In the genomic region with DNA sequence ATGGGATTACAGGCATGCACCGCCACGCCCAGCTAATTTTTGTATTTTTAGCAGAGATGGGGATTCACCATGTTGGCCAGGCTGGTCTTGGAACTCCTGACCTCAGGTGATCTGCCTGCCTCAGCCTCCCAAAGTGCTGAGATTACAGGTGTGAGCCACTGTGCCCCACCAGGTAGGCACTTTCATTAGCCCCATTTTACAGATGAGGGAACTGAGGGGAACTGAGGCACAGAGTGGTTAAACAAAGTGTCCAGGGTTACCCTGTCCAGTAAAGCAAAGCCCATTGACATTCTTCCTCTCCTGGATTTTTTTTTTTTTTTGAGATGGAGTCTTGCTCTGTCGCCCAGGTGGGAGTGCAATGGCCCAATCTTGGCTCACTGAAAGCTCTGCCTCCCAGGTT, we compare ENCODE assay signal across 6 cellular contexts. TPM values are rescaled to one million over a fixed set of nuclear protein-coding genes. Genes with fewer than 3 reads are reported as not detected.
DNase-seq lines count a peak whose midpoint lies in the region; ATAC-seq and TF ChIP-seq lines count a peak whose summit lies in the region.
"Not testable (repeated sequence)": the region's sequence is repeated elsewhere in the genome, so short reads cannot be mapped to it uniquely, and the experiment has no call there.

No MANE protein-coding gene starts in this region.

- not testable (repeated sequence) for DNase-seq in CD8-positive, alpha-beta T cell; PC-9; glutamatergic neuron; naive thymus-derived CD8-positive, alpha-beta T cell

- not testable (repeated sequence) for H3K9me2 ChIP-seq in PC-9 (ENCODE audit: insufficient read depth)

- H3K79me2 ChIP-seq in PC-9 (ENCODE audit: low read depth): peaks cover 44% of the 10 kb centered on the region

- POLR2A ChIA-PET in CD8-positive, alpha-beta T cell (lab: Charles Lee): interaction anchor here (10.1 kb wide), 1 partner anchor 11 kb away, joined by 246 read pairs; no protein-coding TSS in a partner anchor
- POLR2A ChIA-PET in PC-9 (lab: Charles Lee; ENCODE audit: unreplicated experiment): interaction anchor here (0.7 to 2.3 kb wide), 2 partner anchors 11 to 23 kb away, joined by 3 to 19 read pairs; no protein-coding TSS in a partner anchor
- POLR2A ChIA-PET in naive thymus-derived CD8-positive, alpha-beta T cell (lab: Charles Lee): interaction anchor here (0.6 to 24.2 kb wide), 6 partner anchors 13 to 427 kb away, joined by 3 to 918 read pairs (median 6); partner anchors contain the start of genes IER2 and STX10

- peak overlapping the region; percentile 85 for H3K4me2 ChIP-seq in PC-9

- H2AFZ ChIP-seq in PC-9: not testable (repeated sequence)

- peak overlapping the region; percentile 99 for H3K27ac Mint-ChIP-seq in CD8-positive, alpha-beta T cell
- not testable (repeated sequence) for H3K27ac Mint-ChIP-seq in activated T-helper 17 cell treated with anti-CD3 and anti-CD28 coated beads, Interleukin-2, amount 50 U/mL, for 72 hours
- peak overlapping the region; percentile 98 for H3K27ac Mint-ChIP-seq in glutamatergic neuron (ENCODE audit: unreplicated experiment)
- peak overlapping the region; percentile 76 to 99 (median 98) for H3K27ac Mint-ChIP-seq in naive thymus-derived CD8-positive, alpha-beta T cell

- H3K4me3 ChIP-seq in CD8-positive, alpha-beta T cell (ENCODE audit: low read depth, low read length); PC-9; subcutaneous abdominal adipose tissue (ENCODE audit: low read depth in 1 of 5, low read length in 5 of 5): not testable (repeated sequence)

- H3K27me3 ChIP-seq in CD8-positive, alpha-beta T cell (ENCODE audit: insufficient read depth, low read length); PC-9 (ENCODE audit: insufficient read depth, low read depth); subcutaneous abdominal adipose tissue (ENCODE audit: control insufficient read depth in 5 of 5, insufficient read depth in 4 of 5, low read length in 5 of 5): not testable (repeated sequence)

- not testable (repeated sequence) for H3K9ac ChIP-seq in subcutaneous abdominal adipose tissue (ENCODE audit: low read length in 5 of 5)

- H3K4me1 ChIP-seq in CD8-positive, alpha-beta T cell (ENCODE audit: insufficient read depth, low read length): peaks cover 95% of the 10 kb centered on the region
- peaks cover 83% of the 10 kb centered on the region for H3K4me1 ChIP-seq in PC-9 (replicated peaks; ENCODE audit: insufficient read depth)
- peaks cover 17 to 68% (median 49%) of the 10 kb centered on the region in 5 donors for H3K4me1 ChIP-seq in subcutaneous abdominal adipose tissue (ENCODE audit: control insufficient read depth in 5 of 5, insufficient read depth in 5 of 5, low read length in 5 of 5)

- H3K9me3 Mint-ChIP-seq in CD8-positive, alpha-beta T cell; activated T-helper 17 cell treated with anti-CD3 and anti-CD28 coated beads, Interleukin-2, amount 50 U/mL, for 72 hours; naive thymus-derived CD8-positive, alpha-beta T cell: not testable (repeated sequence)
- H3K9me3 Mint-ChIP-seq in glutamatergic neuron (ENCODE audit: unreplicated experiment): peaks cover 12% of the 10 kb centered on the region

- not testable (repeated sequence) for H3K36me3 ChIP-seq in CD8-positive, alpha-beta T cell (ENCODE audit: insufficient read depth, low read length); PC-9 (ENCODE audit: low read depth); subcutaneous abdominal adipose tissue (ENCODE audit: control insufficient read depth in 5 of 5, insufficient read depth in 5 of 5, low read length in 5 of 5)

- not testable (repeated sequence) for BruUV-seq in PC-9 (replicated peaks; lab: Mats Ljungman, UMichigan)

- H3K27me3 Mint-ChIP-seq in CD8-positive, alpha-beta T cell (ENCODE audit: low read depth); activated T-helper 17 cell treated with anti-CD3 and anti-CD28 coated beads, Interleukin-2, amount 50 U/mL, for 72 hours; glutamatergic neuron (ENCODE audit: unreplicated experiment); naive thymus-derived CD8-positive, alpha-beta T cell: not testable (repeated sequence)

- not testable (repeated sequence) for ATAC-seq in CD8-positive, alpha-beta T cell; activated T-helper 17 cell treated with anti-CD3 and anti-CD28 coated beads, Interleukin-2, amount 50 U/mL, for 72 hours (replicated peaks); naive thymus-derived CD8-positive, alpha-beta T cell

- H3K36me3 Mint-ChIP-seq in CD8-positive, alpha-beta T cell; activated T-helper 17 cell treated with anti-CD3 and anti-CD28 coated beads, Interleukin-2, amount 50 U/mL, for 72 hours (ENCODE audit: low read depth); glutamatergic neuron (ENCODE audit: unreplicated experiment); naive thymus-derived CD8-positive, alpha-beta T cell: not testable (repeated sequence)

- H3K4me3 Mint-ChIP-seq in CD8-positive, alpha-beta T cell; glutamatergic neuron (ENCODE audit: unreplicated experiment): not testable (repeated sequence)
- peak overlapping the region; percentile 78 for H3K4me3 Mint-ChIP-seq in activated T-helper 17 cell treated with anti-CD3 and anti-CD28 coated beads, Interleukin-2, amount 50 U/mL, for 72 hours
- H3K4me3 Mint-ChIP-seq in naive thymus-derived CD8-positive, alpha-beta T cell: peak overlapping the region in 2 of 10 donors; percentile 63 to 78

- not testable (repeated sequence) for H4K20me1 ChIP-seq in PC-9 (ENCODE audit: insufficient read depth)

- H3K4me1 Mint-ChIP-seq in CD8-positive, alpha-beta T cell (ENCODE audit: low read depth): peaks cover 76% of the 10 kb centered on the region
- peaks cover 36% of the 10 kb centered on the region for H3K4me1 Mint-ChIP-seq in activated T-helper 17 cell treated with anti-CD3 and anti-CD28 coated beads, Interleukin-2, amount 50 U/mL, for 72 hours
- peaks cover 21% of the 10 kb centered on the region for H3K4me1 Mint-ChIP-seq in glutamatergic neuron (ENCODE audit: low read depth, unreplicated experiment)
- peaks cover 27 to 95% (median 82%) of the 10 kb centered on the region in 4 donors for H3K4me1 Mint-ChIP-seq in naive thymus-derived CD8-positive, alpha-beta T cell

- intact Hi-C loops in CD8-positive, alpha-beta T cell (cut with DNase I, micrococcal nuclease): loop anchor here in 1 of 2 experiments (2.0 to 5.0 kb wide), 2 partner anchors 15 to 384 kb away; partner anchors contain the start of genes IER2 and STX10
- intact Hi-C loops in PC-9 (cut with micrococcal nuclease; ENCODE audit: unreplicated experiment): not testable (repeated sequence)

- H3K27ac ChIP-seq in CD8-positive, alpha-beta T cell (ENCODE audit: low read depth, low read length): not testable (repeated sequence)
- H3K27ac ChIP-seq in PC-9 (peak overlapping the region; percentile 99), subcutaneous abdominal adipose tissue (ENCODE audit: low read depth, low read length) (peak overlapping the region; percentile 84)

- CTCF ChIA-PET in CD8-positive, alpha-beta T cell (lab: Charles Lee): interaction anchor here (2.5 to 11.9 kb wide), 2 partner anchors 26 to 47 kb away, joined by 8 to 118 read pairs; no protein-coding TSS in a partner anchor
- CTCF ChIA-PET in PC-9 (lab: Charles Lee): interaction anchor here (0.6 kb wide), 2 partner anchors 12 to 104 kb away, joined by 3 to 6 read pairs; no protein-coding TSS in a partner anchor

- not testable (repeated sequence) for TF ChIP-seq CTCF in CD8-positive, alpha-beta T cell (IDR thresholded peaks at IDR 0.05); PC-9 (conservative IDR thresholded peaks at IDR 0.05); glutamatergic neuron (IDR thresholded peaks at IDR 0.05; ENCODE audit: partially characterized antibody, unreplicated experiment)

- H3K9me3 ChIP-seq in CD8-positive, alpha-beta T cell (ENCODE audit: low read length); PC-9 (ENCODE audit: insufficient read depth, low read depth); subcutaneous abdominal adipose tissue (ENCODE audit: control insufficient read depth in 5 of 5, low read length in 5 of 5): not testable (repeated sequence)

- H3F3A ChIP-seq in PC-9 (ENCODE audit: insufficient read depth, low read depth): peaks cover 84% of the 10 kb centered on the region

RNA-seq across cellular contexts. Expression of gene IER2, which starts 15.9 kb away (rescaled TPM):
- total RNA-seq in CD8-positive, alpha-beta T cell: 100 to 1,000 TPM; 223 to 229 TPM
- total RNA-seq in PC-9 (2021) (72.7 and 95.5 TPM in 2 replicates), glutamatergic neuron (ENCODE audit: unreplicated experiment) (109 TPM)
- total RNA-seq in activated T-helper 17 cell treated with anti-CD3 and anti-CD28 coated beads, Interleukin-2, amount 50 U/mL, for 72 hours: 100 to 1,000 TPM in 1 of 2 donors, 10 to 100 TPM in 1; 85.9 to 140 TPM
- total RNA-seq in naive thymus-derived CD8-positive, alpha-beta T cell: 100 to 1,000 TPM; 105 to 112 TPM
- polyA plus RNA-seq in naive thymus-derived CD8-positive, alpha-beta T cell: 100 to 1,000 TPM; 100 to 162 (median 107) TPM

RNA-seq across cellular contexts. Expression of gene STX10, which starts 16.0 kb away (rescaled TPM):
- 10 to 100 TPM; 35.7 to 37.5 TPM for total RNA-seq in CD8-positive, alpha-beta T cell
- total RNA-seq in PC-9 (2021) (86.2 and 89.6 TPM in 2 replicates), glutamatergic neuron (ENCODE audit: unreplicated experiment) (17.2 TPM)
- total RNA-seq in activated T-helper 17 cell treated with anti-CD3 and anti-CD28 coated beads, Interleukin-2, amount 50 U/mL, for 72 hours: 10 to 100 TPM; 76.4 to 91.3 TPM
- 10 to 100 TPM; 60.2 to 62.8 TPM for total RNA-seq in naive thymus-derived CD8-positive, alpha-beta T cell
- polyA plus RNA-seq in naive thymus-derived CD8-positive, alpha-beta T cell: 10 to 100 TPM; 36.1 to 56.2 (median 50.2) TPM

RNA-seq across cellular contexts. Expression of gene NACC1, which starts 48.1 kb away (rescaled TPM):
- 10 to 100 TPM; 16.8 to 20.8 TPM for total RNA-seq in CD8-positive, alpha-beta T cell
- 101 and 133 TPM in 2 replicates for total RNA-seq in PC-9 (2021)
- total RNA-seq in activated T-helper 17 cell treated with anti-CD3 and anti-CD28 coated beads, Interleukin-2, amount 50 U/mL, for 72 hours: 10 to 100 TPM; 70.8 to 80.6 TPM
- total RNA-seq in glutamatergic neuron (ENCODE audit: unreplicated experiment): 68.6 TPM
- 10 to 100 TPM; 24.5 to 25.7 TPM for total RNA-seq in naive thymus-derived CD8-positive, alpha-beta T cell
- 1 to 10 TPM; 1.4 to 3.4 (median 1.9) TPM for polyA plus RNA-seq in naive thymus-derived CD8-positive, alpha-beta T cell

RNA-seq across cellular contexts. Expression of gene TRMT1, which starts 49.6 kb away (rescaled TPM):
- 10 to 100 TPM; 76.4 to 77.2 TPM for total RNA-seq in CD8-positive, alpha-beta T cell
- total RNA-seq in PC-9 (2021) (44.1 and 51.1 TPM in 2 replicates), glutamatergic neuron (ENCODE audit: unreplicated experiment) (29.2 TPM)
- 10 to 100 TPM; 66.4 to 83.2 TPM for total RNA-seq in activated T-helper 17 cell treated with anti-CD3 and anti-CD28 coated beads, Interleukin-2, amount 50 U/mL, for 72 hours
- total RNA-seq in naive thymus-derived CD8-positive, alpha-beta T cell: 100 to 1,000 TPM; 100 to 103 TPM
- 10 to 100 TPM; 26.1 to 35.1 (median 27.2) TPM for polyA plus RNA-seq in naive thymus-derived CD8-positive, alpha-beta T cell
